In genomic region chr18:79069792-79070151, GRCh38 we compare ENCODE assay signal across 8 cellular contexts. TPM values are rescaled to one million over a fixed set of nuclear protein-coding genes. Genes with fewer than 3 reads are reported as not detected.
DNase-seq lines count a peak whose midpoint lies in the region; ATAC-seq and TF ChIP-seq lines count a peak whose summit lies in the region.

No MANE protein-coding gene starts in this region.

- H3K4me3 ChIP-seq in skin epidermis: peak overlapping the region; percentile 72 to 100 (median 87)

- POLR2A ChIA-PET in activated CD4-positive, alpha-beta T cell treated with anti-CD3 and anti-CD28 coated beads, Interleukin-2, amount 10 ng/mL, durations not matched to agents 7 days and 5 days (lab: Charles Lee): no interaction called here

- H3K36me3 Mint-ChIP-seq in activated CD4-positive, alpha-beta T cell treated with anti-CD3 and anti-CD28 coated beads, Interleukin-2, amount 10 ng/mL, durations not matched to agents 7 days and 5 days (ENCODE audit: low read depth): peaks cover 49% of the 10 kb centered on the region

- H3K27me3 Mint-ChIP-seq in activated CD4-positive, alpha-beta T cell treated with anti-CD3 and anti-CD28 coated beads, Interleukin-2, amount 10 ng/mL, durations not matched to agents 7 days and 5 days: peaks cover 15% of the 10 kb centered on the region

- H3K27ac Mint-ChIP-seq in activated CD4-positive, alpha-beta T cell treated with anti-CD3 and anti-CD28 coated beads, Interleukin-2, amount 10 ng/mL, durations not matched to agents 7 days and 5 days: peak overlapping the region; percentile 95

- H3K27ac ChIP-seq in VCaP: peak overlapping the region; percentile 79
- H3K27ac ChIP-seq in skin epidermis: peak overlapping the region; percentile 75 to 99 (median 94)

- ATAC-seq in HG03045 (IDR thresholded peaks at IDR 0.05; ENCODE audit: unreplicated experiment) (no peak), GM18868 (IDR thresholded peaks at IDR 0.05; ENCODE audit: unreplicated experiment) (no peak)

- H3K9me3 Mint-ChIP-seq in activated CD4-positive, alpha-beta T cell treated with anti-CD3 and anti-CD28 coated beads, Interleukin-2, amount 10 ng/mL, durations not matched to agents 7 days and 5 days: peaks cover 32% of the 10 kb centered on the region

- CTCF ChIA-PET in activated CD4-positive, alpha-beta T cell treated with anti-CD3 and anti-CD28 coated beads, Interleukin-2, amount 10 ng/mL, durations not matched to agents 7 days and 5 days (lab: Charles Lee): interaction anchor here (0.7 kb wide), 1 partner anchor 39 kb away, joined by 3 read pairs; no protein-coding TSS in a partner anchor

- H3K4me1 Mint-ChIP-seq in activated CD4-positive, alpha-beta T cell treated with anti-CD3 and anti-CD28 coated beads, Interleukin-2, amount 10 ng/mL, durations not matched to agents 7 days and 5 days: peaks cover 40% of the 10 kb centered on the region

- H3K4me3 Mint-ChIP-seq in activated CD4-positive, alpha-beta T cell treated with anti-CD3 and anti-CD28 coated beads, Interleukin-2, amount 10 ng/mL, durations not matched to agents 7 days and 5 days: peak overlapping the region; percentile 85

- no peak for DNase-seq in activated CD4-positive, alpha-beta T cell treated with anti-CD3 and anti-CD28 coated beads, Interleukin-2, amount 10 ng/mL, durations not matched to agents 7 days and 5 days
- no peak for DNase-seq in activated CD4-positive, alpha-beta T cell treated with anti-CD3 and anti-CD28 coated beads, Interleukin-2, amount 50 U/mL, for 1 hour
- DNase-seq in foreskin melanocyte: peak; percentile 17
- DNase-seq in H4 (ENCODE audit: low spot score): no peak

- no peak for TF ChIP-seq CTCF in VCaP (conservative IDR thresholded peaks at IDR 0.05)

RNA-seq across cellular contexts. Expression of gene ATP9B, which starts 0.6 kb away (rescaled TPM):
- total RNA-seq in activated CD4-positive, alpha-beta T cell treated with anti-CD3 and anti-CD28 coated beads, Interleukin-2, amount 10 ng/mL, durations not matched to agents 7 days and 5 days: 10 to 100 TPM; 29.8 to 30.5 TPM
- 8.2 and 9.4 TPM in 2 replicates for total RNA-seq in H4 (2014; rRNA removed; shearing (Covaris generic))
